ENCODE assay signal across 8 cellular contexts in genomic region chr4:37450911-37451310, GRCh38.
"Had no signal": no experiment of that assay in that cellular context is flagged by ENCODE, and none has a peak within 500 bp of the region (broad histone marks: within the 10 kb centered on the region; RNA-seq: fewer than 3 reads in every experiment).

No MANE protein-coding gene starts in this region.

- H3K4me3 ChIP-seq: GM12878 had no signal

- DNase-seq: GDM1, GF-D8 had no signal

- FAIRE-seq: G401.6, GM12878, GM12891, GM12892, GM18507, GM19239 had no signal

- ATAC-seq: GM12878 had no signal
